1 cellular context compared by ENCODE assay signal in genomic region chr10:110483633-110484032, GRCh38.
TF ChIP-seq lines count a peak whose summit lies in the region.

No MANE protein-coding gene starts in this region.

TF ChIP-seq in K562, 482 proteins besides CTCF, POLR2A, EP300 and RAD21 (continued from another document and continues in another):
- no peak for TF ChIP-seq RREB1 (CRISPR knock-in tag; IDR thresholded peaks at IDR 0.05)
- 0 out of 2 replicates have a peak, but pooled peaks have one; percentile 46 for TF ChIP-seq NCOA1 (IDR thresholded peaks at IDR 0.05; ENCODE audit: low read depth)
- TF ChIP-seq ZNF143 (CRISPR knock-in tag; IDR thresholded peaks at IDR 0.05), result no peak
- TF ChIP-seq SPI1 (IDR thresholded peaks at IDR 0.05; ENCODE audit: borderline replicate concordance, low read depth, low read length), result no peak
- TF ChIP-seq MCM2 (IDR thresholded peaks at IDR 0.05; ENCODE audit: low read depth), result no peak
- no peak for TF ChIP-seq CBX1 (IDR thresholded peaks at IDR 0.05; ENCODE audit: low read depth)
- no peak for TF ChIP-seq ZBTB9 (CRISPR knock-in tag; IDR thresholded peaks at IDR 0.05)
- TF ChIP-seq ZNF41 (CRISPR knock-in tag; conservative IDR thresholded peaks at IDR 0.05), result no peak
- no peak for TF ChIP-seq TEAD2 (tag; IDR thresholded peaks at IDR 0.05)
- TF ChIP-seq ZBTB11 (CRISPR knock-in tag; IDR thresholded peaks at IDR 0.05), result peak in 1 of 3 experiments; percentile 52; a peak in 1 of 6 replicates
- no peak for TF ChIP-seq RFX7 (CRISPR knock-in tag; IDR thresholded peaks at IDR 0.05)
- no peak for TF ChIP-seq ZSCAN29 (IDR thresholded peaks at IDR 0.05)
- TF ChIP-seq SFPQ (IDR thresholded peaks at IDR 0.05; ENCODE audit: low read depth, low read length), result no peak
- no peak for TF ChIP-seq PHF8 (IDR thresholded peaks at IDR 0.05; ENCODE audit: borderline replicate concordance, low read length)
- TF ChIP-seq RUNX1 (IDR thresholded peaks at IDR 0.05; ENCODE audit: low read depth), result no peak
- no peak for TF ChIP-seq LCOR (CRISPR knock-in tag; IDR thresholded peaks at IDR 0.05)
- TF ChIP-seq GABPA (tag; conservative IDR thresholded peaks at IDR 0.05; ENCODE audit: low read depth), result 0 out of 2 replicates have a peak, but pooled peaks have one; percentile 17
- no peak for TF ChIP-seq ZNF3 (CRISPR knock-in tag; IDR thresholded peaks at IDR 0.05)
- TF ChIP-seq THAP7 (CRISPR knock-in tag; IDR thresholded peaks at IDR 0.05), result no peak
- no peak for TF ChIP-seq ZNF280A (IDR thresholded peaks at IDR 0.05; ENCODE audit: low read depth, partially characterized antibody)
- TF ChIP-seq GMEB1 (CRISPR knock-in tag; IDR thresholded peaks at IDR 0.05), result no peak
- no peak for TF ChIP-seq ZNF23 (CRISPR knock-in tag; IDR thresholded peaks at IDR 0.05)
- TF ChIP-seq MCM7 (IDR thresholded peaks at IDR 0.05), result no peak
- TF ChIP-seq SMARCB1 (IDR thresholded peaks at IDR 0.05; ENCODE audit: insufficient read length, low read depth), result no peak
- TF ChIP-seq ZBTB12 (CRISPR knock-in tag; IDR thresholded peaks at IDR 0.05), result no peak
- TF ChIP-seq ZNF384 (IDR thresholded peaks at IDR 0.05; ENCODE audit: low read depth, low read length), result peak; percentile 15; the same call in 1 of the 2 replicates
- no peak for TF ChIP-seq ZNF140 (CRISPR knock-in tag; IDR thresholded peaks at IDR 0.05)
- TF ChIP-seq COPS2 (conservative IDR thresholded peaks at IDR 0.05), result no peak
- TF ChIP-seq THRB (CRISPR knock-in tag; conservative IDR thresholded peaks at IDR 0.05), result no peak
- TF ChIP-seq SMARCA4 (IDR thresholded peaks at IDR 0.05), result peak; percentile 91
- no peak for TF ChIP-seq PYGO2 (tag; IDR thresholded peaks at IDR 0.05)
- TF ChIP-seq MXD1 (CRISPR knock-in tag; IDR thresholded peaks at IDR 0.05; ENCODE audit: borderline replicate concordance, poor library complexity, severe bottlenecking), result no peak
- peak; percentile 86 for TF ChIP-seq DPF2 (IDR thresholded peaks at IDR 0.05)
- TF ChIP-seq ZNF586 (CRISPR knock-in tag; conservative IDR thresholded peaks at IDR 0.05), result no peak
- TF ChIP-seq ZKSCAN1 (IDR thresholded peaks at IDR 0.05; ENCODE audit: low read depth, low read length), result no peak
- no peak for TF ChIP-seq LARP7 (IDR thresholded peaks at IDR 0.05)
- no peak for TF ChIP-seq ESRRB (CRISPR knock-in tag; IDR thresholded peaks at IDR 0.05; ENCODE audit: borderline replicate concordance)
- TF ChIP-seq NEUROD1 (IDR thresholded peaks at IDR 0.05; ENCODE audit: borderline replicate concordance, low read depth, low read length, partially characterized antibody), result no peak
- TF ChIP-seq ZFPM2 (CRISPR knock-in tag; IDR thresholded peaks at IDR 0.05), result no peak
- TF ChIP-seq ID3 (CRISPR knock-in tag; IDR thresholded peaks at IDR 0.05), result no peak
- no peak for TF ChIP-seq ID3 (tag; IDR thresholded peaks at IDR 0.05)
- no peak for TF ChIP-seq RBM39 (optimal IDR thresholded peaks at IDR 0.05; ENCODE audit: low read depth, low read length)
- TF ChIP-seq CREB1 (IDR thresholded peaks at IDR 0.05), result no peak
- no peak for TF ChIP-seq CREB1 (CRISPR knock-in tag; IDR thresholded peaks at IDR 0.05)
- TF ChIP-seq ZNF282 (CRISPR knock-in tag; IDR thresholded peaks at IDR 0.05), result no peak
- no peak for TF ChIP-seq ZNF24 (IDR thresholded peaks at IDR 0.05)
- TF ChIP-seq HDGF (IDR thresholded peaks at IDR 0.05), result no peak
